In genomic region chr6:107493158-107494057, GRCh38 we compare ENCODE assay signal across 8 cellular contexts. TPM values are rescaled to one million over a fixed set of nuclear protein-coding genes. Genes with fewer than 3 reads are reported as not detected.
A peak's percentile ranks its signal among the peaks of the same experiment; 100 is the strongest.
DNase-seq lines count a peak whose midpoint lies in the region; ATAC-seq and TF ChIP-seq lines count a peak whose summit lies in the region.

No MANE protein-coding gene starts in this region.

- no peak overlapping the region for H4K91ac ChIP-seq in IMR-90 (ENCODE audit: insufficient read depth, low read depth, low read length)

- no peak for TF ChIP-seq RAD21 in IMR-90 (IDR thresholded peaks at IDR 0.05; ENCODE audit: low read length)

- dilution Hi-C loops in IMR-90 (cut with HindIII; ENCODE audit: low sequenced_read_pairs, unreplicated experiment), result no loop called here

- H3K14ac ChIP-seq in IMR-90 (replicated peaks; ENCODE audit: low read depth, low read length), result no peak overlapping the region

- ATAC-seq in IMR-90 (ENCODE audit: low read depth) (peak; percentile 19), GM19035 (IDR thresholded peaks at IDR 0.05; ENCODE audit: unreplicated experiment) (no peak), omental fat pad (ENCODE audit: low FRiP score) (no peak)

- H4K8ac ChIP-seq in IMR-90 (ENCODE audit: low read depth in 2 of 2, low read length in 2 of 2), result peak overlapping the region in 1 of 2 experiments; percentile 56; a peak in 2 of 4 replicates

- H3K9me3 ChIP-seq in IMR-90 (ENCODE audit: control insufficient read depth, insufficient read depth, low read length), result no peaks in the 10 kb centered on the region

- H3K27ac ChIP-seq in IMR-90 (ENCODE audit: insufficient read depth, low read length), result peak overlapping the region; percentile 66; the same call in 1 of the 2 replicates

- peaks cover 4% of the 10 kb centered on the region; the same call in 1 of the 2 replicates for H3K27me3 ChIP-seq in IMR-90 (ENCODE audit: control insufficient read depth, insufficient read depth, low read length)

- peaks cover 3% of the 10 kb centered on the region for H3K4me1 ChIP-seq in IMR-90 (ENCODE audit: control insufficient read depth, insufficient read depth, low read length)

- in situ Hi-C loops in IMR-90 (cut with MboI; ENCODE audit: low sequenced_read_pairs), result loop anchor here (10.0 kb wide), 2 partner anchors 351 to 369 kb away; no protein-coding TSS in a partner anchor

- peak overlapping the region; percentile 57; the same call in 1 of the 2 replicates for H3K56ac ChIP-seq in IMR-90 (ENCODE audit: extremely low read depth, insufficient read depth, low read length)

- no peak for TF ChIP-seq CTCF in IMR-90 (conservative IDR thresholded peaks at IDR 0.05; ENCODE audit: low read depth, low read length)
- no peak for TF ChIP-seq CTCF in omental fat pad (IDR thresholded peaks at IDR 0.05)
- TF ChIP-seq CTCF in lower leg skin (IDR thresholded peaks at IDR 0.05), result no peak

- H2AK9ac ChIP-seq in IMR-90 (replicated peaks; ENCODE audit: low read depth, low read length, poor library complexity), result peak overlapping the region; percentile 58

- DNase-seq in IMR-90 (peak; percentile 67), RPMI7951 (ENCODE audit: low read depth) (peak; percentile 34), head of caudate nucleus (peak in 32 of 42 donors; percentile 13 to 73 (median 46)), skeletal muscle cell (ENCODE audit: low read depth) (no peak), cerebellar nuclear complex (lab: John Stamatoyannopoulos, UW) (no peak), omental fat pad (ENCODE audit: low spot score) (no peak), lower leg skin (ENCODE audit: low spot score in 2 of 2) (no peak)

- peak overlapping the region; percentile 23; the same call in 1 of the 2 replicates for H3K4ac ChIP-seq in IMR-90 (ENCODE audit: low read depth, low read length)

- WGBS in IMR-90 (ENCODE audit: extremely low coverage in 2 of 2, insufficient read length in 1 of 2), 2 experiments, result 0% methylated on average over 4 of the region's 12 CpGs; no CpG with 5 or more reads in 1 of the 2 experiments
- 63 to 66% methylated on average over 12 of the region's 12 CpGs for WGBS in lower leg skin, 2 donors

- H3K4me3 ChIP-seq in IMR-90 (ENCODE audit: insufficient read depth, low read depth, low read length) (peak overlapping the region; percentile 21), skeletal muscle cell (ENCODE audit: low read depth, low read length) (peak overlapping the region; percentile 70), lower leg skin (ENCODE audit: low read depth, poor library complexity, severe bottlenecking) (no peak overlapping the region)

- no peaks in the 10 kb centered on the region; the same call in 1 of the 2 replicates for H4K20me1 ChIP-seq in IMR-90 (ENCODE audit: insufficient read depth, low read length)

- BruUV-seq in IMR-90 (replicated peaks; lab: Mats Ljungman, UMichigan), result no TSS peak

- H2BK20ac ChIP-seq in IMR-90 (ENCODE audit: low read depth, low read length), result peak overlapping the region; percentile 30; the same call in 1 of the 2 replicates

- H2AK5ac ChIP-seq in IMR-90 (ENCODE audit: low read depth, low read length), result no peak overlapping the region; the same call in 1 of the 2 replicates

- H3K4me2 ChIP-seq in IMR-90 (ENCODE audit: low read depth, low read length), result peak overlapping the region; percentile 84

- H3K79me1 ChIP-seq in IMR-90 (ENCODE audit: low read depth in 1 of 2, low read length in 2 of 2), result peaks cover 0 to 19% of the 10 kb centered on the region in 2 experiments; a peak in 1 of 4 replicates

- no peak overlapping the region; the same call in 1 of the 2 replicates for H3K9ac ChIP-seq in IMR-90 (ENCODE audit: low read depth, low read length)

- POLR2A ChIA-PET in IMR-90 (lab: Charles Lee; ENCODE audit: unreplicated experiment), result no interaction called here

- CTCF ChIA-PET in IMR-90 (lab: Yijun Ruan, JAX), result interaction anchor here (0.7 to 4.6 kb wide), 6 partner anchors 11 to 378 kb away, joined by 3 to 25 read pairs (median 3); partner anchors contain the start of gene BEND3

- peak overlapping the region; percentile 30 for H3K18ac ChIP-seq in IMR-90 (ENCODE audit: low read depth, low read length)

- TF ChIP-seq POLR2A in IMR-90 (IDR thresholded peaks at IDR 0.05; ENCODE audit: low read depth, low read length) (no peak), lower leg skin (IDR thresholded peaks at IDR 0.05) (no peak)

- H2AFZ ChIP-seq in IMR-90 (replicated peaks; ENCODE audit: low read length, poor library complexity), result peak overlapping the region; percentile 83

- peak overlapping the region; percentile 57; the same call in 1 of the 3 replicates for H2BK15ac ChIP-seq in IMR-90 (ENCODE audit: low read depth, low read length)

- 0 out of 2 replicates have a peak overlapping the region, but pooled peaks have one; percentile 10 for H4K5ac ChIP-seq in IMR-90 (ENCODE audit: low read depth, low read length)

- H3K36me3 ChIP-seq in IMR-90 (ENCODE audit: control insufficient read depth, insufficient read depth, low read length), result no peaks in the 10 kb centered on the region

- H3K23ac ChIP-seq in IMR-90 (ENCODE audit: low read depth, low read length), result peak overlapping the region; percentile 13; the same call in 1 of the 2 replicates

- H3K9me1 ChIP-seq in IMR-90 (ENCODE audit: insufficient read depth, low read length), result no peaks in the 10 kb centered on the region

- intact Hi-C loops in IMR-90 (cut with micrococcal nuclease), result loop anchor here (2.0 to 5.0 kb wide), 4 partner anchors 149 to 379 kb away; partner anchors contain the start of gene BEND3
- intact Hi-C loops in head of caudate nucleus (cut with DNase I), result loop anchor here (5.0 kb wide), 3 partner anchors 36 to 376 kb away; partner anchors contain the start of genes BEND3 and PDSS2
- intact Hi-C loops in lower leg skin (cut with DNase I; ENCODE audit: low total_unique reads), result loop anchor here (10.0 kb wide), 1 partner anchor 1521 kb away; no protein-coding TSS in a partner anchor

- H2BK120ac ChIP-seq in IMR-90 (ENCODE audit: low read depth, low read length), result peak overlapping the region; percentile 52; the same call in 1 of the 2 replicates

- peak overlapping the region; percentile 28 for H2BK5ac ChIP-seq in IMR-90 (ENCODE audit: low read depth, low read length, poor library complexity, severe bottlenecking)

TF ChIP-seq in IMR-90, 13 proteins besides CTCF, POLR2A, EP300 and RAD21:
- peak; percentile 36 for TF ChIP-seq CEBPB (IDR thresholded peaks at IDR 0.05; ENCODE audit: low read depth, low read length)
- no peak for TF ChIP-seq USF2 (IDR thresholded peaks at IDR 0.05; ENCODE audit: low read depth, low read length)
- TF ChIP-seq SMC3 (IDR thresholded peaks at IDR 0.05; ENCODE audit: low read depth, low read length), result no peak
- TF ChIP-seq MAZ (IDR thresholded peaks at IDR 0.05; ENCODE audit: borderline replicate concordance, low read depth, low read length), result no peak
- no peak for TF ChIP-seq FOS (IDR thresholded peaks at IDR 0.05; ENCODE audit: low read depth, low read length)

RNA-seq across cellular contexts. Expression of gene SOBP, which starts 3.5 kb away (rescaled TPM):
- total RNA-seq in IMR-90 (2012; rRNA removed), result 0.72 and 1.1 TPM in 2 replicates
- 0.60 and 0.99 TPM in 2 replicates for polyA plus RNA-seq in IMR-90 (2012; rRNA removed)
- 0.15 and 1.0 TPM in 2 replicates for polyA plus RNA-seq in IMR-90 (2012; cell fraction: cytosol; rRNA removed)
- 1.8 and 2.6 TPM in 2 replicates for polyA plus RNA-seq in IMR-90 (2012; cell fraction: nucleus; rRNA removed; ENCODE audit: low replicate concordance)
- total RNA-seq in RPMI7951 (2014; rRNA removed; shearing (Covaris generic)), result 0.49 and 0.60 TPM in 2 replicates
- 1 to 10 TPM; 1.9 to 9.6 (median 4.0) TPM for total RNA-seq in omental fat pad
- total RNA-seq in lower leg skin, result 1 to 10 TPM in 3 of 4 donors, under 1 TPM in 1; 0.27 to 2.7 (median 1.5) TPM

RNA-seq across cellular contexts. Expression of gene PDSS2, which starts 34.0 kb away (rescaled TPM):
- total RNA-seq in IMR-90 (2012; rRNA removed) (8.6 and 8.9 TPM in 2 replicates), omental fat pad (1 to 10 TPM; 6.5 to 9.6 (median 8.8) TPM), lower leg skin (10 to 100 TPM in 3 of 4 donors, 1 to 10 TPM in 1; 6.9 to 14.8 (median 11.4) TPM)
- polyA plus RNA-seq in IMR-90 (2012; rRNA removed), result 9.2 and 10.1 TPM in 2 replicates
- 6.2 and 8.7 TPM in 2 replicates for polyA plus RNA-seq in IMR-90 (2012; cell fraction: cytosol; rRNA removed)
- 4.5 and 4.9 TPM in 2 replicates for polyA plus RNA-seq in IMR-90 (2012; cell fraction: nucleus; rRNA removed; ENCODE audit: low replicate concordance)
- 16.7 and 20.2 TPM in 2 replicates for total RNA-seq in RPMI7951 (2014; rRNA removed; shearing (Covaris generic))

Comparison
In these comparisons a context has a peak if more than half of its experiments do, and no peak if none do; other contexts are left out.
1. DNase-seq: peak in IMR-90 (single experiment), RPMI7951 (single experiment) and head of caudate nucleus (32 of 42); none in skeletal muscle cell (single experiment), cerebellar nuclear complex (0 of 2), omental fat pad (single experiment) and lower leg skin (0 of 2).